ENCODE assay signal across 15 cellular contexts in the genomic region with DNA sequence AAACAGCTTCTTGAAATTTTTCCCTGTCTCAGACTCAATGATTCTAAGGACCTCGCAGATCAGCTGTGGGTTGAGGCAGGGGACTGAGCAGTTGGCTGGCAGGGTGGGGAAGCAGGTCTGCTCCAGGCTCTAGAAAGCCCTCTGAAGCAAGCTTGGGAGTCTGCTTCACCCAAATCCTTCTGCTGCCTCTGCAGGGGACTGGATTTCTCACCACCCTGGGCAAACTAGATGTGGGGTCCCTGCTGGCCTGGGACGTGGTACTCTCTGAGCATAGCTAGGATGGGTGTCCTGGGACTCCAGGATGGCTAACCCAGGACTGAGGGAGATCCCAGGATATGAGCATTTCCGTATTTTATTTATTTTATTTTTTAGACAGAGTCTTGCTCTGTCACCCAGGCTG.
DNase-seq lines count a peak whose midpoint lies in the region; ATAC-seq and TF ChIP-seq lines count a peak whose summit lies in the region.
"Had no signal": no experiment of that assay in that cellular context is flagged by ENCODE, and none has a peak within 500 bp of the region (broad histone marks: within the 10 kb centered on the region; RNA-seq: fewer than 3 reads in every experiment).

No MANE protein-coding gene starts in this region.

- H3K9me3 Mint-ChIP-seq in HFFc6: no peaks in the 10 kb centered on the region
- H3K9me3 Mint-ChIP-seq: CD4-positive, CD25-positive, alpha-beta regulatory T cell; CD8-positive, alpha-beta memory T cell had no signal

- TF ChIP-seq CTCF in HFFc6 (IDR thresholded peaks at IDR 0.05) (no peak), PC-3 (conservative IDR thresholded peaks at IDR 0.05; ENCODE audit: low read depth, low read length) (no peak), gastrocnemius medialis (IDR thresholded peaks at IDR 0.05 in 4 of 5, conservative IDR thresholded peaks at IDR 0.05 in 1 of 5) (no peak)

- H3K4me3 Mint-ChIP-seq in HFFc6: no peak overlapping the region
- H3K4me3 Mint-ChIP-seq: B cell; CD4-positive, CD25-positive, alpha-beta regulatory T cell; CD8-positive, alpha-beta memory T cell had no signal

- CTCF ChIA-PET in PC-3 (lab: Charles Lee): no interaction called here

- TF ChIP-seq POLR2A in gastrocnemius medialis (IDR thresholded peaks at IDR 0.05): no peak

- H3K9me3 ChIP-seq in PC-3 (ENCODE audit: low read length): no peaks in the 10 kb centered on the region
- H3K9me3 ChIP-seq in gastrocnemius medialis: no peaks in the 10 kb centered on the region
- H3K9me3 ChIP-seq: BLaER1 treated with 17β-estradiol and CSF1 and Interleukin-3, amounts not matched to agents 10 nM and 100 nM had no signal

- H3K36me3 Mint-ChIP-seq in HFFc6 (ENCODE audit: low read depth): no peaks in the 10 kb centered on the region
- H3K36me3 Mint-ChIP-seq: CD4-positive, CD25-positive, alpha-beta regulatory T cell; CD8-positive, alpha-beta memory T cell had no signal

- H3K9ac ChIP-seq in PC-3 (ENCODE audit: low read length): no peak overlapping the region
- H3K9ac ChIP-seq: BLaER1 treated with 17β-estradiol and CSF1 and Interleukin-3, amounts not matched to agents 10 nM and 100 nM; GM23248 had no signal

- DNase-seq in D341Med (ENCODE audit: low spot score): peak; percentile 20
- DNase-seq in HFFc6: no peak
- peak; percentile 31 for DNase-seq in islet precursor cell
- DNase-seq in posterior vena cava (ENCODE audit: low spot score): peak; percentile 49
- DNase-seq in PC-3: no peak
- DNase-seq in NCI-H446 treated with DMSO at 0.1 percent for 48 hours (lab: John Stamatoyannopoulos, UW): no peak
- no peak for DNase-seq in gastrocnemius medialis
- DNase-seq: CD4-positive, CD25-positive, alpha-beta regulatory T cell; CD8-positive, alpha-beta memory T cell; COR-L47; GM23248; HCEC 1CT had no signal

- H3K27me3 Mint-ChIP-seq in HFFc6 (ENCODE audit: insufficient read depth): peaks cover 1% of the 10 kb centered on the region

- H3K36me3 ChIP-seq in PC-3 (ENCODE audit: low read depth, low read length) (no peaks in the 10 kb centered on the region), gastrocnemius medialis (no peaks in the 10 kb centered on the region)
- H3K36me3 ChIP-seq: BLaER1 treated with 17β-estradiol and CSF1 and Interleukin-3, amounts not matched to agents 10 nM and 100 nM had no signal

- H3K27ac ChIP-seq in PC-3 (ENCODE audit: low read length) (no peak overlapping the region), gastrocnemius medialis (no peak overlapping the region)

- POLR2A ChIA-PET in PC-3 (lab: Charles Lee; ENCODE audit: unreplicated experiment): no interaction called here

- no peaks in the 10 kb centered on the region for H3K9me2 ChIP-seq in PC-3 (replicated peaks; ENCODE audit: low read length)

- peaks cover 95% of the 10 kb centered on the region for H3K4me1 Mint-ChIP-seq in HFFc6 (ENCODE audit: low read depth)
- H3K4me1 Mint-ChIP-seq: B cell; CD4-positive, CD25-positive, alpha-beta regulatory T cell; CD8-positive, alpha-beta memory T cell had no signal

- no peaks in the 10 kb centered on the region for H4K20me1 ChIP-seq in PC-3 (ENCODE audit: low read length)
- H4K20me1 ChIP-seq: BLaER1 treated with 17β-estradiol and CSF1 and Interleukin-3, amounts not matched to agents 10 nM and 100 nM had no signal

- H3K4me3 ChIP-seq in PC-3 (ENCODE audit: low read length): no peak overlapping the region
- H3K4me3 ChIP-seq in gastrocnemius medialis: no peak overlapping the region
- H3K4me3 ChIP-seq: BLaER1 treated with 17β-estradiol and CSF1 and Interleukin-3, amounts not matched to agents 10 nM and 100 nM; GM23248 had no signal

- BruUV-seq in PC-3 (replicated peaks; lab: Mats Ljungman, UMichigan): no TSS peak

- in situ Hi-C loops in gastrocnemius medialis (cut with MboI; ENCODE audit: low sequenced_read_pairs in 4 of 4): loop anchor here in 3 of 4 donors (25.0 kb wide), 4 partner anchors 313 to 637 kb away; a partner anchor contains a TSS

- no peaks in the 10 kb centered on the region for H3K79me2 ChIP-seq in PC-3 (ENCODE audit: low read length)

- no peaks in the 10 kb centered on the region for H3K27me3 ChIP-seq in PC-3 (ENCODE audit: low read length)
- no peaks in the 10 kb centered on the region for H3K27me3 ChIP-seq in gastrocnemius medialis
- H3K27me3 ChIP-seq: BLaER1 treated with 17β-estradiol and CSF1 and Interleukin-3, amounts not matched to agents 10 nM and 100 nM had no signal

- peak overlapping the region; percentile 71 for H3K27ac Mint-ChIP-seq in HFFc6
- H3K27ac Mint-ChIP-seq: B cell; CD4-positive, CD25-positive, alpha-beta regulatory T cell had no signal

- no peaks in the 10 kb centered on the region for H3F3A ChIP-seq in PC-3 (ENCODE audit: low read length, unreplicated experiment)

- H3K4me1 ChIP-seq in PC-3 (ENCODE audit: insufficient read depth, low read length) (peaks cover 49% of the 10 kb centered on the region), gastrocnemius medialis (peaks cover 0 to 3% of the 10 kb centered on the region in 2 donors)

- H2AFZ ChIP-seq in PC-3 (ENCODE audit: low read length): no peak overlapping the region
- H2AFZ ChIP-seq: GM23248 had no signal

- ATAC-seq in PC-3 (no peak), gastrocnemius medialis (no peak)
- ATAC-seq: HepG2 had no signal

- no peak overlapping the region for H3K4me2 ChIP-seq in PC-3 (ENCODE audit: low read length)

- intact Hi-C loops in posterior vena cava (cut with DNase I): no loop called here
- intact Hi-C loops in PC-3 (cut with micrococcal nuclease): no loop called here
- intact Hi-C loops in gastrocnemius medialis (cut with DNase I; ENCODE audit: low total_unique reads): loop anchor here (5.0 kb wide), 1 partner anchor 462 kb away; no protein-coding TSS in a partner anchor

Comparison
In these comparisons a context has a peak if more than half of its experiments do, and no peak if none do; other contexts are left out.
1. DNase-seq: peak in D341Med (single experiment), islet precursor cell (single experiment) and posterior vena cava (single experiment); none in HFFc6 (single experiment), PC-3 (single experiment), NCI-H446 treated with DMSO at 0.1 percent for 48 hours (single experiment) and gastrocnemius medialis (0 of 2).